Comparison of ENCODE assay signal across 1 cellular context in the genomic region with DNA sequence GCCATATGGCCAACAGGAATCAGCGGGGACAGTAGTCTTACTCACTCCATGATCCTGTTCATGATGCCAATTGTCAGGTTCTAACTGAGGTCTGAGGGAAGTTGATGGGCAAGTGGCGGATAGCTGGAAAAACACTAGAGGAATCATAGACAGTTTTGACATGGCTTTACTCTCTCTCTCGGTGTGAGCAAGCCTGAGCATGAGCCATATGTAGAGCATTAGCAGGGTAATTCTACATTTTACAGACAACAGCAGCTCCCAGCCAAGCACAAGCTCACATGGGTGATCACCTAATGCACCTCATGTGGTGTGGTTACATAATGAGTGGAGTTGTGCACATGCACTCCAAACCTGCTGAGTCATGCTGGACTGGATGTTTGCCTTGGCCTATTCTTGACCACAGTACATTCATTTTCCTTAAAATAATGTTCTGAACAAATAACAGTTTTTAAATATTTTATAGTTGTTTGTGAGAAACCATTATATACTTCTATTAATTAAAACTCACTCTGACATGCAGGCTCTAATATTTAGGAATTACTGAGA.
TF ChIP-seq lines count a peak whose summit lies in the region.

No MANE protein-coding gene starts in this region.

TF ChIP-seq in GM23338, 12 proteins besides CTCF, POLR2A, EP300 and RAD21 (continued from another document):
- TF ChIP-seq NANOG (IDR thresholded peaks at IDR 0.05; ENCODE audit: borderline replicate concordance) = no peak
- TF ChIP-seq ZNF331 (CRISPR knock-in tag; IDR thresholded peaks at IDR 0.05; ENCODE audit: low read depth) = no peak
- TF ChIP-seq, protein P1, sequence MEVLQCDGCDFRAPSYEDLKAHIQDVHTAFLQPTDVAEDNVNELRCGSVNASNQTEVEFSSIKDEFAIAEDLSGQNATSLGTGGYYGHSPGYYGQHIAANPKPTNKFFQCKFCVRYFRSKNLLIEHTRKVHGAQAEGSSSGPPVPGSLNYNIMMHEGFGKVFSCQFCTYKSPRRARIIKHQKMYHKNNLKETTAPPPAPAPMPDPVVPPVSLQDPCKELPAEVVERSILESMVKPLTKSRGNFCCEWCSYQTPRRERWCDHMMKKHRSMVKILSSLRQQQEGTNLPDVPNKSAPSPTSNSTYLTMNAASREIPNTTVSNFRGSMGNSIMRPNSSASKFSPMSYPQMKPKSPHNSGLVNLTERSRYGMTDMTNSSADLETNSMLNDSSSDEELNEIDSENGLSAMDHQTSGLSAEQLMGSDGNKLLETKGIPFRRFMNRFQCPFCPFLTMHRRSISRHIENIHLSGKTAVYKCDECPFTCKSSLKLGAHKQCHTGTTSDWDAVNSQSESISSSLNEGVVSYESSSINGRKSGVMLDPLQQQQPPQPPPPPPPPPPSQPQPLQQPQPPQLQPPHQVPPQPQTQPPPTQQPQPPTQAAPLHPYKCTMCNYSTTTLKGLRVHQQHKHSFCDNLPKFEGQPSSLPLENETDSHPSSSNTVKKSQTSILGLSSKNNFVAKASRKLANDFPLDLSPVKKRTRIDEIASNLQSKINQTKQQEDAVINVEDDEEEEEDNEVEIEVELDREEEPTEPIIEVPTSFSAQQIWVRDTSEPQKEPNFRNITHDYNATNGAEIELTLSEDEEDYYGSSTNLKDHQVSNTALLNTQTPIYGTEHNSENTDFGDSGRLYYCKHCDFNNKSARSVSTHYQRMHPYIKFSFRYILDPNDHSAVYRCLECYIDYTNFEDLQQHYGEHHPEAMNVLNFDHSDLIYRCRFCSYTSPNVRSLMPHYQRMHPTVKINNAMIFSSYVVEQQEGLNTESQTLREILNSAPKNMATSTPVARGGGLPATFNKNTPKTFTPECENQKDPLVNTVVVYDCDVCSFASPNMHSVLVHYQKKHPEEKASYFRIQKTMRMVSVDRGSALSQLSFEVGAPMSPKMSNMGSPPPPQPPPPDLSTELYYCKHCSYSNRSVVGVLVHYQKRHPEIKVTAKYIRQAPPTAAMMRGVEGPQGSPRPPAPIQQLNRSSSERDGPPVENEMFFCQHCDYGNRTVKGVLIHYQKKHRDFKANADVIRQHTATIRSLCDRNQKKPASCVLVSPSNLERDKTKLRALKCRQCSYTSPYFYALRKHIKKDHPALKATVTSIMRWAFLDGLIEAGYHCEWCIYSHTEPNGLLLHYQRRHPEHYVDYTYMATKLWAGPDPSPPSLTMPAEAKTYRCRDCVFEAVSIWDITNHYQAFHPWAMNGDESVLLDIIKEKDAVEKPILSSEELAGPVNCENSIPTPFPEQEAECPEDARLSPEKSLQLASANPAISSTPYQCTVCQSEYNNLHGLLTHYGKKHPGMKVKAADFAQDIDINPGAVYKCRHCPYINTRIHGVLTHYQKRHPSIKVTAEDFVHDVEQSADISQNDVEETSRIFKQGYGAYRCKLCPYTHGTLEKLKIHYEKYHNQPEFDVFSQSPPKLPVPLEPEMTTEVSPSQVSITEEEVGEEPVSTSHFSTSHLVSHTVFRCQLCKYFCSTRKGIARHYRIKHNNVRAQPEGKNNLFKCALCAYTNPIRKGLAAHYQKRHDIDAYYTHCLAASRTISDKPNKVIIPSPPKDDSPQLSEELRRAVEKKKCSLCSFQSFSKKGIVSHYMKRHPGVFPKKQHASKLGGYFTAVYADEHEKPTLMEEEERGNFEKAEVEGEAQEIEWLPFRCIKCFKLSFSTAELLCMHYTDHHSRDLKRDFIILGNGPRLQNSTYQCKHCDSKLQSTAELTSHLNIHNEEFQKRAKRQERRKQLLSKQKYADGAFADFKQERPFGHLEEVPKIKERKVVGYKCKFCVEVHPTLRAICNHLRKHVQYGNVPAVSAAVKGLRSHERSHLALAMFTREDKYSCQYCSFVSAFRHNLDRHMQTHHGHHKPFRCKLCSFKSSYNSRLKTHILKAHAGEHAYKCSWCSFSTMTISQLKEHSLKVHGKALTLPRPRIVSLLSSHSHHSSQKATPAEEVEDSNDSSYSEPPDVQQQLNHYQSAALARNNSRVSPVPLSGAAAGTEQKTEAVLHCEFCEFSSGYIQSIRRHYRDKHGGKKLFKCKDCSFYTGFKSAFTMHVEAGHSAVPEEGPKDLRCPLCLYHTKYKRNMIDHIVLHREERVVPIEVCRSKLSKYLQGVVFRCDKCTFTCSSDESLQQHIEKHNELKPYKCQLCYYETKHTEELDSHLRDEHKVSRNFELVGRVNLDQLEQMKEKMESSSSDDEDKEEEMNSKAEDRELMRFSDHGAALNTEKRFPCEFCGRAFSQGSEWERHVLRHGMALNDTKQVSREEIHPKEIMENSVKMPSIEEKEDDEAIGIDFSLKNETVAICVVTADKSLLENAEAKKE (CRISPR knock-in tag; IDR thresholded peaks at IDR 0.05) = no peak
- no peak for TF ChIP-seq JUNB (IDR thresholded peaks at IDR 0.05; ENCODE audit: unreplicated experiment)
